ENCODE assay signal across 18 cellular contexts in genomic region chr3:142150271-142150670, GRCh38. TPM values are rescaled to one million over a fixed set of nuclear protein-coding genes. Genes with fewer than 3 reads are reported as not detected.
A peak's percentile ranks its signal among the peaks of the same experiment; 100 is the strongest.
DNase-seq lines count a peak whose midpoint lies in the region; ATAC-seq, FAIRE-seq and TF ChIP-seq lines count a peak whose summit lies in the region.
"Had no signal": no experiment of that assay in that cellular context is flagged by ENCODE, and none has a peak within 500 bp of the region (broad histone marks: within the 10 kb centered on the region; RNA-seq: fewer than 3 reads in every experiment).

No MANE protein-coding gene starts in this region.

- DNase-seq in activated CD8-positive, alpha-beta memory T cell treated with anti-CD3 and anti-CD28 coated beads, Interleukin-2, amount 10 ng/mL, durations not matched to agents 7 days and 5 days, result no peak
- no peak for DNase-seq in activated CD8-positive, alpha-beta memory T cell treated with anti-CD3 and anti-CD28 coated beads, Interleukin-2, amount 50 U/mL, for 4 hours
- DNase-seq in T-cell (no peak), HepG2 (ENCODE audit: low spot score) (no peak), NCI-H1105 (lab: John Stamatoyannopoulos, UW) (no peak), NCI-H345 (lab: John Stamatoyannopoulos, UW) (no peak), NCI-H345 treated with DMSO at 0.1 percent for 48 hours (lab: John Stamatoyannopoulos, UW; ENCODE audit: unreplicated experiment) (no peak)
- DNase-seq: esophagus squamous epithelium; heart right ventricle; MV-4-11; NCI-H2171; stimulated activated CD4-positive, alpha-beta T cell treated with anti-CD3 and anti-CD28 coated beads, Interleukin-4, amount 100 ng/mL, for 1 hour had no signal

- no peak for ATAC-seq in activated CD8-positive, alpha-beta memory T cell treated with anti-CD3 and anti-CD28 coated beads, Interleukin-2, amount 10 ng/mL, durations not matched to agents 7 days and 5 days
- ATAC-seq in T-cell (replicated peaks in 1 of 4), result no peak
- no peak for ATAC-seq in HepG2
- no peak for ATAC-seq in stimulated activated memory B cell treated with anti-CD40 and anti-IgM and Interleukin-4, amounts not matched to agents 10 μg/mL and 1 μg/mL and 100 μg/mL, for 72 hours

- no peak for TF ChIP-seq CTCF in HepG2 (CRISPR knock-in tag; IDR thresholded peaks at IDR 0.05)

- H3K36me3 Mint-ChIP-seq in activated CD8-positive, alpha-beta memory T cell treated with anti-CD3 and anti-CD28 coated beads, Interleukin-2, amount 10 ng/mL, durations not matched to agents 7 days and 5 days, result no peaks in the 10 kb centered on the region
- no peaks in the 10 kb centered on the region for H3K36me3 Mint-ChIP-seq in T-cell
- no peaks in the 10 kb centered on the region for H3K36me3 Mint-ChIP-seq in stimulated activated memory B cell treated with anti-CD40 and anti-IgM and Interleukin-4, amounts not matched to agents 10 μg/mL and 1 μg/mL and 100 μg/mL, for 72 hours

- H3K4me2 ChIP-seq in HepG2 (ENCODE audit: low read depth, low read length), result 0 out of 2 replicates have a peak overlapping the region, but pooled peaks have one; percentile 74

- FAIRE-seq in HepG2 (lab: Jason Lieb, UNC), result no peak
- FAIRE-seq: D721Med, HTR-8/SVneo, urothelium cell line had no signal

- H4K20me1 ChIP-seq in HepG2 (ENCODE audit: insufficient read depth, low read length), result no peaks in the 10 kb centered on the region

- H3K27ac ChIP-seq in HepG2 (ENCODE audit: extremely low read length, insufficient read depth, low read length), result no peak overlapping the region

- H3K27ac Mint-ChIP-seq in activated CD8-positive, alpha-beta memory T cell treated with anti-CD3 and anti-CD28 coated beads, Interleukin-2, amount 10 ng/mL, durations not matched to agents 7 days and 5 days, result no peak overlapping the region
- H3K27ac Mint-ChIP-seq in T-cell, result no peak overlapping the region
- peak overlapping the region; percentile 84 for H3K27ac Mint-ChIP-seq in stimulated activated memory B cell treated with anti-CD40 and anti-IgM and Interleukin-4, amounts not matched to agents 10 μg/mL and 1 μg/mL and 100 μg/mL, for 72 hours

- CTCF ChIA-PET in activated CD8-positive, alpha-beta memory T cell treated with anti-CD3 and anti-CD28 coated beads, Interleukin-2, amount 10 ng/mL, durations not matched to agents 7 days and 5 days (lab: Charles Lee), result no interaction called here
- CTCF ChIA-PET in T-cell (lab: Charles Lee), result interaction anchor here in 1 of 2 donors (0.5 kb wide), 1 partner anchor 125 kb away, joined by 3 read pairs; no protein-coding TSS in a partner anchor
- CTCF ChIA-PET in HepG2 (lab: Yijun Ruan, JAX; ENCODE audit: low intra/inter-chr PET ratio, low total read pairs), result no interaction called here

- 82% methylated on average over 13 of the region's 13 CpGs for WGBS in HepG2 (ENCODE audit: low lambda C conversion rate)

- H3K4me3 Mint-ChIP-seq in activated CD8-positive, alpha-beta memory T cell treated with anti-CD3 and anti-CD28 coated beads, Interleukin-2, amount 10 ng/mL, durations not matched to agents 7 days and 5 days, result peak overlapping the region; percentile 78
- peak overlapping the region; percentile 86 to 90 (median 88) for H3K4me3 Mint-ChIP-seq in T-cell
- H3K4me3 Mint-ChIP-seq in stimulated activated memory B cell treated with anti-CD40 and anti-IgM and Interleukin-4, amounts not matched to agents 10 μg/mL and 1 μg/mL and 100 μg/mL, for 72 hours, result peak overlapping the region; percentile 47

- H3K9ac ChIP-seq in HepG2 (ENCODE audit: insufficient read depth, low read depth, low read length), result no peak overlapping the region

- H2AFZ ChIP-seq in HepG2 (ENCODE audit: low read length), result peak overlapping the region; percentile 31

- no peak for TF ChIP-seq POLR2A in HepG2 (IDR thresholded peaks at IDR 0.05; ENCODE audit: insufficient read depth in 1 of 2, low read depth in 2 of 2, low read length in 2 of 2)

- H3K4me1 Mint-ChIP-seq in activated CD8-positive, alpha-beta memory T cell treated with anti-CD3 and anti-CD28 coated beads, Interleukin-2, amount 10 ng/mL, durations not matched to agents 7 days and 5 days, result peaks cover 27% of the 10 kb centered on the region
- H3K4me1 Mint-ChIP-seq in T-cell, result peaks cover 20 to 26% (median 24%) of the 10 kb centered on the region in 3 donors
- H3K4me1 Mint-ChIP-seq in stimulated activated memory B cell treated with anti-CD40 and anti-IgM and Interleukin-4, amounts not matched to agents 10 μg/mL and 1 μg/mL and 100 μg/mL, for 72 hours, result peaks cover 24% of the 10 kb centered on the region

- no peaks in the 10 kb centered on the region for H3K36me3 ChIP-seq in HepG2 (replicated peaks in 1 of 2; ENCODE audit: control insufficient read depth in 1 of 2, insufficient read depth in 2 of 2, low read length in 2 of 2)
- H3K36me3 ChIP-seq: ascending aorta, esophagus squamous epithelium, heart right ventricle had no signal

- POLR2A ChIA-PET in T-cell (lab: Charles Lee), result no interaction called here
- POLR2A ChIA-PET in HepG2 (lab: Yijun Ruan, JAX), result no interaction called here

- TF ChIP-seq EP300 in HepG2 (IDR thresholded peaks at IDR 0.05; ENCODE audit: low read depth in 2 of 2, low read length in 2 of 2), result no peak
- TF ChIP-seq EP300 in HepG2 (CRISPR knock-in tag; IDR thresholded peaks at IDR 0.05; ENCODE audit: borderline replicate concordance), result no peak

- no peaks in the 10 kb centered on the region for H3K9me3 ChIP-seq in HepG2 (ENCODE audit: low read length)
- H3K9me3 ChIP-seq: ascending aorta, esophagus squamous epithelium, heart right ventricle had no signal

- H3K4me3 ChIP-seq in HepG2 (replicated peaks in 1 of 3; ENCODE audit: insufficient read depth in 1 of 3, low read depth in 2 of 3, low read length in 3 of 3), result no peak overlapping the region

- H3K27me3 Mint-ChIP-seq in activated CD8-positive, alpha-beta memory T cell treated with anti-CD3 and anti-CD28 coated beads, Interleukin-2, amount 10 ng/mL, durations not matched to agents 7 days and 5 days, result no peaks in the 10 kb centered on the region
- no peaks in the 10 kb centered on the region for H3K27me3 Mint-ChIP-seq in T-cell
- no peaks in the 10 kb centered on the region for H3K27me3 Mint-ChIP-seq in stimulated activated memory B cell treated with anti-CD40 and anti-IgM and Interleukin-4, amounts not matched to agents 10 μg/mL and 1 μg/mL and 100 μg/mL, for 72 hours

- BruUV-seq in HepG2 (replicated peaks; lab: Mats Ljungman, UMichigan), result no TSS peak

- TF ChIP-seq RAD21 in HepG2 (CRISPR knock-in tag; IDR thresholded peaks at IDR 0.05), result no peak

- H3K79me2 ChIP-seq in HepG2 (ENCODE audit: insufficient read depth, low read length), result peaks cover 26% of the 10 kb centered on the region

- no peaks in the 10 kb centered on the region for H3K9me3 Mint-ChIP-seq in activated CD8-positive, alpha-beta memory T cell treated with anti-CD3 and anti-CD28 coated beads, Interleukin-2, amount 10 ng/mL, durations not matched to agents 7 days and 5 days (ENCODE audit: low read depth)
- H3K9me3 Mint-ChIP-seq in T-cell, result no peaks in the 10 kb centered on the region
- H3K9me3 Mint-ChIP-seq in stimulated activated memory B cell treated with anti-CD40 and anti-IgM and Interleukin-4, amounts not matched to agents 10 μg/mL and 1 μg/mL and 100 μg/mL, for 72 hours, result no peaks in the 10 kb centered on the region
- H3K9me3 Mint-ChIP-seq: dendritic cell treated with granulocyte-macrophage colony-stimulating factor and Interleukin-4, amounts not matched to agents 40 ng/mL and 50 ng/mL, for 4 days had no signal

- intact Hi-C loops in HepG2 (cut with micrococcal nuclease; ENCODE audit: unreplicated experiment), result no loop called here

- in situ Hi-C loops in HepG2 (cut with HindIII; ENCODE audit: extremely low pct_ligation_motif_present, low pct_unique_long_range_greater_than_20kb), result no loop called here

- H3K4me1 ChIP-seq in HepG2 (ENCODE audit: insufficient read depth, low read length), result peaks cover 34% of the 10 kb centered on the region

- H3K27me3 ChIP-seq in HepG2 (ENCODE audit: control insufficient read depth in 1 of 2, insufficient read depth in 2 of 2, low read length in 2 of 2), result no peaks in the 10 kb centered on the region
- H3K27me3 ChIP-seq: ascending aorta, esophagus squamous epithelium, heart right ventricle had no signal

TF ChIP-seq in HepG2, 621 proteins besides CTCF, POLR2A, EP300 and RAD21:
- TF ChIP-seq ZNF460 (CRISPR knock-in tag; IDR thresholded peaks at IDR 0.05; ENCODE audit: borderline replicate concordance) (peak; percentile 61; the same call in 1 of the 2 replicates), ZBTB21 (CRISPR knock-in tag; IDR thresholded peaks at IDR 0.05) (no peak)

RNA-seq across cellular contexts. Expression of gene TFDP2, which starts 0.9 kb away (rescaled TPM):
- total RNA-seq in activated CD8-positive, alpha-beta memory T cell treated with anti-CD3 and anti-CD28 coated beads, Interleukin-2, amount 10 ng/mL, durations not matched to agents 7 days and 5 days, result 10 to 100 TPM; 29.0 to 33.7 TPM
- total RNA-seq in T-cell (10 to 100 TPM; 30.1 to 45.0 (median 35.5) TPM), HepG2 (2016; rRNA removed; fragmentation: Illumina TruSeq; extraction: Trizol) (37.4 and 46.2 TPM in 2 replicates)
- total RNA-seq in HepG2 (2016; cell fraction: cytosol; rRNA removed; fragmentation: Illumina TruSeq; extraction: Trizol; ENCODE audit: low read depth), result 29.2 and 30.3 TPM in 2 replicates
- total RNA-seq in HepG2 (2016; cell fraction: insoluble cytoplasmic fraction; rRNA removed; fragmentation: Illumina TruSeq; extraction: Trizol), result 38.1 and 41.0 TPM in 2 replicates
- total RNA-seq in HepG2 (2016; cell fraction: membrane; rRNA removed; fragmentation: Illumina TruSeq; extraction: Trizol), result 56.1 and 67.2 TPM in 2 replicates
- total RNA-seq in HepG2 (2016; cell fraction: nucleus; rRNA removed; fragmentation: Illumina TruSeq; extraction: Trizol), result 28.1 and 29.7 TPM in 2 replicates
- 9.9 and 17.9 TPM in 2 replicates for polyA plus RNA-seq in HepG2 (2011; rRNA removed)
- 6.7 and 8.3 TPM in 2 replicates for polyA plus RNA-seq in HepG2 (2011; cell fraction: cytosol; rRNA removed)
- 6.3 and 7.3 TPM in 2 replicates for polyA plus RNA-seq in HepG2 (2011; cell fraction: nucleus; rRNA removed)
- 10.4 and 16.3 TPM in 2 replicates for polyA plus RNA-seq in HepG2 (2012)
- polyA plus RNA-seq in HepG2 (2016; cell fraction: cytosol; fragmentation: Illumina TruSeq; extraction: Trizol; ENCODE audit: low read depth), result 38.4 and 47.0 TPM in 2 replicates
- polyA plus RNA-seq in HepG2 (2016; cell fraction: insoluble cytoplasmic fraction; fragmentation: Illumina TruSeq; extraction: Trizol; ENCODE audit: low read depth), result 37.3 and 38.6 TPM in 2 replicates
- polyA plus RNA-seq in HepG2 (2016; cell fraction: membrane; fragmentation: Illumina TruSeq; extraction: Trizol; ENCODE audit: low read depth), result 51.0 and 53.3 TPM in 2 replicates
- 18.1 and 22.6 TPM in 2 replicates for polyA plus RNA-seq in HepG2 (2016; cell fraction: nucleus; fragmentation: Illumina TruSeq; extraction: Trizol; ENCODE audit: insufficient read depth, low read depth)
- 17.7 and 20.8 TPM in 2 replicates for polyA minus RNA-seq in HepG2 (2011; rRNA and poly(A)+ RNA removed; ENCODE audit: low replicate concordance)
- 8.7 and 10.9 TPM in 2 replicates for polyA minus RNA-seq in HepG2 (2011; cell fraction: cytosol; rRNA and poly(A)+ RNA removed)
- 15.8 and 16.4 TPM in 2 replicates for polyA minus RNA-seq in HepG2 (2011; cell fraction: nucleus; rRNA and poly(A)+ RNA removed)
